8 cellular contexts compared by ENCODE assay signal in the genomic region with DNA sequence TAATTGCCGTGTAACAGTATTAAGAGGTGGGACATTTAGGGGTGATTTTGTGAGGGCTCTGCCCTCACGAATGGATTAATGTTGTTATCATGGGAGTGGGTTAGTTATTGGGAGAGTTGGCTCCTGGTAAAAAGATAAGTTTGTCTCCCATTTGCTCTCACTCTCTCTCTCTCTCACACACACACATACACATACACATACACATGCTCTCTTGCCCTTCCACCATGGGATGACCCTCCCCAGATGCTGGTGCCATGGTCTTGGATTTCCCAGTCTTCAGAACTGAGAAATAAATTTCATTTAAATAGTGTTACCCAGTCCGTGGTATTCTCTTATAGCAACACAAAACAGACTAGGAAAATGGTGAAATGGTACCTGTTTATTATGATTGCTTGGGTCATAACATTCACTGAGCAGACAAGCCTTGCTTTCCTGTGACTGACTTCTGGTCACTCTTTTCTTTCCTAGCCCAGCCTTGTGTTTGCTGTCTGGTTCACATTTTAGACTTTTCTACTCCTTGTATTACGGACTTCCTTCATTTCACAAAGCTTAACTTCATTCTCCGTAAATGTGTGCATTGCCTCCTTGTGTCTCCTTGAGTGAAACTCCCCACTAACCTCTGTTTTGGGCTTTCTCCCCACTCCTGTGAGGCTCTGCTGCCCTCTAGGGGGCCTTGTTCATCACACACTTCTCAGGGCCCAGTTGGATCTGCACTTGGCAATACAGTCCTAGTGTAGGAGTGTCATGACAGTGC.
DNase-seq lines count a peak whose midpoint lies in the region; ATAC-seq lines count a peak whose summit lies in the region.

No MANE protein-coding gene starts in this region.

- peak; percentile 56 to 80 (median 67) for DNase-seq in CD8-positive, alpha-beta memory T cell
- DNase-seq in NOMO-1 treated with DMSO at 0.1 percent for 48 hours (lab: John Stamatoyannopoulos, UW; ENCODE audit: unreplicated experiment) (peak; percentile 82), epidermal melanocyte (ENCODE audit: insufficient read length, low spot score) (peak; percentile 57), naive B cell (peak; percentile 41)
- DNase-seq in activated CD8-positive, alpha-beta memory T cell treated with anti-CD3 and anti-CD28 coated beads, Interleukin-2, amount 10 ng/mL, durations not matched to agents 7 days and 5 days, result peak; percentile 87
- DNase-seq in stimulated activated CD8-positive, alpha-beta memory T cell treated with anti-CD3 and anti-CD28 coated beads, Interleukin-7, amount 100 ng/mL, for 48 hours (ENCODE audit: extremely low read depth in 1 of 2, low read depth in 1 of 2), result peak; percentile 46 to 63

- H3K4me3 ChIP-seq in CD8-positive, alpha-beta memory T cell (ENCODE audit: low read length), result no peak overlapping the region

- H3K4me1 ChIP-seq in CD8-positive, alpha-beta memory T cell (ENCODE audit: insufficient read depth, low read length), result peaks cover 4% of the 10 kb centered on the region

- H3K4me1 Mint-ChIP-seq in CD8-positive, alpha-beta memory T cell, result peaks cover 2 to 6% (median 4%) of the 10 kb centered on the region in 3 donors
- peaks cover 6% of the 10 kb centered on the region for H3K4me1 Mint-ChIP-seq in activated CD8-positive, alpha-beta memory T cell treated with anti-CD3 and anti-CD28 coated beads, Interleukin-2, amount 10 ng/mL, durations not matched to agents 7 days and 5 days
- no peaks in the 10 kb centered on the region for H3K4me1 Mint-ChIP-seq in naive B cell

- H3K27ac Mint-ChIP-seq in CD8-positive, alpha-beta memory T cell, result peak overlapping the region in 3 of 8 donors; percentile 1 to 81 (median 35)
- H3K27ac Mint-ChIP-seq in activated CD8-positive, alpha-beta memory T cell treated with anti-CD3 and anti-CD28 coated beads, Interleukin-2, amount 10 ng/mL, durations not matched to agents 7 days and 5 days, result peak overlapping the region; percentile 49
- H3K27ac Mint-ChIP-seq in naive B cell, result peak overlapping the region in 2 of 6 donors; percentile 7 to 95

- POLR2A ChIA-PET in CD8-positive, alpha-beta memory T cell (lab: Charles Lee), result no interaction called here

- H3K27ac ChIP-seq in CD8-positive, alpha-beta memory T cell (ENCODE audit: low read depth, low read length), result no peak overlapping the region

- H3K27me3 ChIP-seq in CD8-positive, alpha-beta memory T cell (ENCODE audit: insufficient read depth, low read length, poor library complexity, severe bottlenecking), result no peaks in the 10 kb centered on the region

- CTCF ChIA-PET in CD8-positive, alpha-beta memory T cell (lab: Charles Lee), result interaction anchor here (0.6 to 2.2 kb wide), 9 partner anchors 8 to 528 kb away, joined by 3 to 21 read pairs (median 3); no protein-coding TSS in a partner anchor
- CTCF ChIA-PET in activated CD8-positive, alpha-beta memory T cell treated with anti-CD3 and anti-CD28 coated beads, Interleukin-2, amount 10 ng/mL, durations not matched to agents 7 days and 5 days (lab: Charles Lee), result interaction anchor here (0.6 to 3.9 kb wide), 36 partner anchors 8 to 539 kb away, joined by 3 to 42 read pairs (median 4); a partner anchor contains a TSS

- H3K4me3 Mint-ChIP-seq in CD8-positive, alpha-beta memory T cell, result peak overlapping the region in 4 of 7 donors; percentile 2 to 24 (median 10)
- no peak overlapping the region for H3K4me3 Mint-ChIP-seq in activated CD8-positive, alpha-beta memory T cell treated with anti-CD3 and anti-CD28 coated beads, Interleukin-2, amount 10 ng/mL, durations not matched to agents 7 days and 5 days
- H3K4me3 Mint-ChIP-seq in naive B cell, result no peak overlapping the region

- no peaks in the 10 kb centered on the region for H3K36me3 ChIP-seq in CD8-positive, alpha-beta memory T cell (ENCODE audit: insufficient read depth, low read length)

- ATAC-seq in GM19372 (IDR thresholded peaks at IDR 0.05; ENCODE audit: low read depth, unreplicated experiment), result peak; percentile 98
- ATAC-seq in HG03457 (IDR thresholded peaks at IDR 0.05; ENCODE audit: unreplicated experiment), result peak; percentile 99
- peak; percentile 100 for ATAC-seq in activated CD8-positive, alpha-beta memory T cell treated with anti-CD3 and anti-CD28 coated beads, Interleukin-2, amount 10 ng/mL, durations not matched to agents 7 days and 5 days
- peak; percentile 48 to 65 for ATAC-seq in naive B cell (ENCODE audit: low read depth in 2 of 2)

- H3K36me3 Mint-ChIP-seq in CD8-positive, alpha-beta memory T cell, result no peaks in the 10 kb centered on the region
- H3K36me3 Mint-ChIP-seq in activated CD8-positive, alpha-beta memory T cell treated with anti-CD3 and anti-CD28 coated beads, Interleukin-2, amount 10 ng/mL, durations not matched to agents 7 days and 5 days, result no peaks in the 10 kb centered on the region
- no peaks in the 10 kb centered on the region for H3K36me3 Mint-ChIP-seq in naive B cell

- H3K9me3 Mint-ChIP-seq in CD8-positive, alpha-beta memory T cell, result no peaks in the 10 kb centered on the region
- H3K9me3 Mint-ChIP-seq in activated CD8-positive, alpha-beta memory T cell treated with anti-CD3 and anti-CD28 coated beads, Interleukin-2, amount 10 ng/mL, durations not matched to agents 7 days and 5 days (ENCODE audit: low read depth), result no peaks in the 10 kb centered on the region
- no peaks in the 10 kb centered on the region for H3K9me3 Mint-ChIP-seq in naive B cell

- H3K9me3 ChIP-seq in CD8-positive, alpha-beta memory T cell (ENCODE audit: low read length), result no peaks in the 10 kb centered on the region

- peaks cover 4 to 9% of the 10 kb centered on the region in 2 donors for H3K27me3 Mint-ChIP-seq in CD8-positive, alpha-beta memory T cell
- H3K27me3 Mint-ChIP-seq in activated CD8-positive, alpha-beta memory T cell treated with anti-CD3 and anti-CD28 coated beads, Interleukin-2, amount 10 ng/mL, durations not matched to agents 7 days and 5 days, result peaks cover 13% of the 10 kb centered on the region
- peaks cover 0 to 5% (median 3%) of the 10 kb centered on the region in 3 donors for H3K27me3 Mint-ChIP-seq in naive B cell

Comparison
In these comparisons a context has a peak if more than half of its experiments do, and no peak if none do; other contexts are left out.
1. H3K4me3 Mint-ChIP-seq: peak in CD8-positive, alpha-beta memory T cell (4 of 7); none in activated CD8-positive, alpha-beta memory T cell treated with anti-CD3 and anti-CD28 coated beads, Interleukin-2, amount 10 ng/mL, durations not matched to agents 7 days and 5 days (single experiment) and naive B cell (0 of 8).
2. Peak in every context shown above with its lines, with median percentiles within 50 percentile points of each other: DNase-seq and ATAC-seq.